Comparison of ENCODE assay signal across 17 cellular contexts in genomic region chr5:89851911-89852310, GRCh38.
DNase-seq lines count a peak whose midpoint lies in the region; ATAC-seq, FAIRE-seq and TF ChIP-seq lines count a peak whose summit lies in the region.
"Had no signal": no experiment of that assay in that cellular context is flagged by ENCODE, and none has a peak within 500 bp of the region (broad histone marks: within the 10 kb centered on the region; RNA-seq: fewer than 3 reads in every experiment).

No MANE protein-coding gene starts in this region.

- no peak overlapping the region for H3K56ac ChIP-seq in mesendoderm (ENCODE audit: low read length)

- no peak overlapping the region for H2BK5ac ChIP-seq in mesendoderm (ENCODE audit: low read length)

- no peak overlapping the region for H2AK5ac ChIP-seq in mesendoderm (ENCODE audit: low read length)

- H4K5ac ChIP-seq in mesendoderm (ENCODE audit: low read length): no peak overlapping the region

- DNase-seq in GM12891 (ENCODE audit: insufficient read length, low spot score) (no peak), UCSD-AML1 (lab: John Stamatoyannopoulos, UW; ENCODE audit: unreplicated experiment) (peak; percentile 5), mesendoderm (peak; percentile 8), AG20443 (ENCODE audit: low spot score) (no peak), CD14-positive monocyte (ENCODE audit: low spot score) (no peak)
- DNase-seq in activated CD8-positive, alpha-beta memory T cell treated with anti-CD3 and anti-CD28 coated beads, Interleukin-2, amount 10 ng/mL, durations not matched to agents 7 days and 5 days: no peak
- DNase-seq: ACHN; AML-193; CD4-positive, alpha-beta memory T cell; DMS 273 treated with DMSO at 0.1 percent for 48 hours; GDM1; KG1 had no signal

- no peaks in the 10 kb centered on the region for H3K79me2 ChIP-seq in mesendoderm (ENCODE audit: control insufficient read depth, insufficient read depth, low read length)

- no peaks in the 10 kb centered on the region for H3K27me3 Mint-ChIP-seq in activated CD8-positive, alpha-beta memory T cell treated with anti-CD3 and anti-CD28 coated beads, Interleukin-2, amount 10 ng/mL, durations not matched to agents 7 days and 5 days
- peaks cover 0 to 2% (median 0%) of the 10 kb centered on the region in 3 donors for H3K27me3 Mint-ChIP-seq in CD14-positive monocyte (ENCODE audit: low read depth in 3 of 3)
- H3K27me3 Mint-ChIP-seq: CD4-positive, alpha-beta memory T cell had no signal

- H3K4me3 ChIP-seq in mesendoderm (ENCODE audit: low read length): no peak overlapping the region
- H3K4me3 ChIP-seq: HAP-1 had no signal

- no peak overlapping the region for H3K4ac ChIP-seq in mesendoderm (ENCODE audit: low read depth, low read length)

- no peak for TF ChIP-seq CTCF in CD14-positive monocyte (IDR thresholded peaks at IDR 0.05)

- H3K4me1 Mint-ChIP-seq in activated CD8-positive, alpha-beta memory T cell treated with anti-CD3 and anti-CD28 coated beads, Interleukin-2, amount 10 ng/mL, durations not matched to agents 7 days and 5 days: no peaks in the 10 kb centered on the region
- H3K4me1 Mint-ChIP-seq in CD14-positive monocyte: no peaks in the 10 kb centered on the region
- H3K4me1 Mint-ChIP-seq: CD4-positive, alpha-beta memory T cell had no signal

- intact Hi-C loops in CD14-positive monocyte (cut with micrococcal nuclease): no loop called here

- H2BK120ac ChIP-seq in mesendoderm (ENCODE audit: low read depth, low read length): no peak overlapping the region

- no peak overlapping the region for H3K4me2 ChIP-seq in mesendoderm (ENCODE audit: low read length)

- no peak for ATAC-seq in activated CD8-positive, alpha-beta memory T cell treated with anti-CD3 and anti-CD28 coated beads, Interleukin-2, amount 10 ng/mL, durations not matched to agents 7 days and 5 days
- no peak for ATAC-seq in GM18502 (IDR thresholded peaks at IDR 0.05; ENCODE audit: poor library complexity, unreplicated experiment)

- CTCF ChIA-PET in activated CD8-positive, alpha-beta memory T cell treated with anti-CD3 and anti-CD28 coated beads, Interleukin-2, amount 10 ng/mL, durations not matched to agents 7 days and 5 days (lab: Charles Lee): no interaction called here

- no peaks in the 10 kb centered on the region for H3K9me3 Mint-ChIP-seq in activated CD8-positive, alpha-beta memory T cell treated with anti-CD3 and anti-CD28 coated beads, Interleukin-2, amount 10 ng/mL, durations not matched to agents 7 days and 5 days (ENCODE audit: low read depth)
- H3K9me3 Mint-ChIP-seq in CD14-positive monocyte: no peaks in the 10 kb centered on the region

- H3K4me3 Mint-ChIP-seq in activated CD8-positive, alpha-beta memory T cell treated with anti-CD3 and anti-CD28 coated beads, Interleukin-2, amount 10 ng/mL, durations not matched to agents 7 days and 5 days: no peak overlapping the region
- no peak overlapping the region for H3K4me3 Mint-ChIP-seq in CD14-positive monocyte
- H3K4me3 Mint-ChIP-seq: CD4-positive, alpha-beta memory T cell had no signal

- H3K9ac ChIP-seq in mesendoderm (ENCODE audit: low read length): no peak overlapping the region

- H4K8ac ChIP-seq in mesendoderm (ENCODE audit: low read depth, low read length): no peak overlapping the region

- no peaks in the 10 kb centered on the region for H3K27me3 ChIP-seq in mesendoderm (ENCODE audit: insufficient read depth, low read length, poor library complexity)

- WGBS in mesendoderm (ENCODE audit: extremely low coverage, insufficient coverage, low lambda C conversion rate): 100% methylated on average over 1 of the region's 3 CpGs

- no peak for TF ChIP-seq POLR2A in GM12891 (IDR thresholded peaks at IDR 0.05; ENCODE audit: low read depth, low read length)

- H2BK15ac ChIP-seq in mesendoderm (replicated peaks; ENCODE audit: low read depth): no peak overlapping the region

- no peaks in the 10 kb centered on the region for H3K79me1 ChIP-seq in mesendoderm (ENCODE audit: low read length)

- H3K27ac ChIP-seq in mesendoderm (ENCODE audit: low read depth, low read length): no peak overlapping the region
- H3K27ac ChIP-seq: C4-2B had no signal

- peaks cover 4% of the 10 kb centered on the region for H3K4me1 ChIP-seq in mesendoderm (ENCODE audit: control insufficient read depth, low read depth, low read length)
- H3K4me1 ChIP-seq: HAP-1 had no signal

- no peaks in the 10 kb centered on the region for H3K36me3 Mint-ChIP-seq in activated CD8-positive, alpha-beta memory T cell treated with anti-CD3 and anti-CD28 coated beads, Interleukin-2, amount 10 ng/mL, durations not matched to agents 7 days and 5 days
- H3K36me3 Mint-ChIP-seq in CD14-positive monocyte: no peaks in the 10 kb centered on the region
- H3K36me3 Mint-ChIP-seq: CD4-positive, alpha-beta memory T cell had no signal

- FAIRE-seq in GM12891 (lab: Jason Lieb, UNC): peak; percentile 38
- FAIRE-seq: A204.1, GM19239 had no signal

- no peak overlapping the region for H3K23ac ChIP-seq in mesendoderm (ENCODE audit: low read length)

- H3K27ac Mint-ChIP-seq in activated CD8-positive, alpha-beta memory T cell treated with anti-CD3 and anti-CD28 coated beads, Interleukin-2, amount 10 ng/mL, durations not matched to agents 7 days and 5 days: no peak overlapping the region
- H3K27ac Mint-ChIP-seq in CD14-positive monocyte: peak overlapping the region in 1 of 7 donors; percentile 8
- H3K27ac Mint-ChIP-seq: CD4-positive, alpha-beta memory T cell had no signal

- H3K18ac ChIP-seq in mesendoderm (ENCODE audit: low read length): no peak overlapping the region

- no peaks in the 10 kb centered on the region for H3K36me3 ChIP-seq in mesendoderm (ENCODE audit: control insufficient read depth, insufficient read depth, low read length)
- H3K36me3 ChIP-seq: HAP-1 had no signal

TF ChIP-seq in GM12891, 5 proteins besides CTCF, POLR2A, EP300 and RAD21:
- TF ChIP-seq POU2F2 (IDR thresholded peaks at IDR 0.05; ENCODE audit: low read depth, low read length): no peak
- no peak for TF ChIP-seq POLR2AphosphoS5 (IDR thresholded peaks at IDR 0.05; ENCODE audit: low read depth, low read length)
- TF ChIP-seq SPI1 (IDR thresholded peaks at IDR 0.05; ENCODE audit: low read depth, low read length): no peak
- TF ChIP-seq TAF1 (IDR thresholded peaks at IDR 0.05; ENCODE audit: low read depth, low read length): no peak
- no peak for TF ChIP-seq PAX5 (IDR thresholded peaks at IDR 0.05; ENCODE audit: insufficient read depth, low read length, severe bottlenecking)
TF ChIP-seq in GM12891: peak in this region for 0.

Comparison
In these comparisons a context has a peak if more than half of its experiments do, and no peak if none do; other contexts are left out.
1. DNase-seq: peak in UCSD-AML1 (single experiment) and mesendoderm (single experiment); none in GM12891 (single experiment), AG20443 (single experiment), activated CD8-positive, alpha-beta memory T cell treated with anti-CD3 and anti-CD28 coated beads, Interleukin-2, amount 10 ng/mL, durations not matched to agents 7 days and 5 days (single experiment) and CD14-positive monocyte (single experiment).